15 cellular contexts compared by ENCODE assay signal in genomic region chr17:27321372-27321771, GRCh38.
"Had no signal": no experiment of that assay in that cellular context is flagged by ENCODE, and none has a peak within 500 bp of the region (broad histone marks: within the 10 kb centered on the region; RNA-seq: fewer than 3 reads in every experiment).

No MANE protein-coding gene starts in this region.

- H3K4me3 ChIP-seq: suprapubic skin, upper lobe of left lung had no signal

- H3K9me3 Mint-ChIP-seq: activated naive CD4-positive, alpha-beta T cell treated with anti-CD3 and anti-CD28 coated beads, Interleukin-2, amount 50 U/mL, for 72 hours; activated T-helper 17 cell treated with anti-CD3 and anti-CD28 coated beads, Interleukin-2, amount 50 U/mL, for 72 hours; brain; memory B cell; nephron had no signal

- DNase-seq: activated CD4-positive, alpha-beta T cell treated with anti-CD3 and anti-CD28 coated beads for 36 hours; activated T-cell treated with anti-CD3 and anti-CD28 coated beads for 4 hours; amygdala; foreskin keratinocyte; occipital lobe; stimulated activated CD4-positive, alpha-beta T cell treated with anti-CD3 and anti-CD28 coated beads, Interleukin-12 subunit alpha, Interleukin-12 subunit beta, amount 100 ng/mL, for 4 hours; stimulated activated naive CD4-positive, alpha-beta T cell; T-helper 9 cell; upper lobe of left lung had no signal

- H3K4me3 Mint-ChIP-seq: activated CD4-positive, alpha-beta T cell treated with anti-CD3 and anti-CD28 coated beads for 36 hours; activated T-helper 17 cell treated with anti-CD3 and anti-CD28 coated beads, Interleukin-2, amount 50 U/mL, for 72 hours; brain; memory B cell; nephron had no signal

- H3K27me3 Mint-ChIP-seq: activated CD4-positive, alpha-beta T cell treated with anti-CD3 and anti-CD28 coated beads for 36 hours; activated T-helper 17 cell treated with anti-CD3 and anti-CD28 coated beads, Interleukin-2, amount 50 U/mL, for 72 hours; brain had no signal

- H3K27ac Mint-ChIP-seq: activated CD4-positive, alpha-beta T cell treated with anti-CD3 and anti-CD28 coated beads for 36 hours; activated naive CD4-positive, alpha-beta T cell treated with anti-CD3 and anti-CD28 coated beads, Interleukin-2, amount 50 U/mL, for 72 hours; memory B cell had no signal

- H3K9me3 ChIP-seq: suprapubic skin, upper lobe of left lung had no signal

- H3K27ac ChIP-seq: foreskin keratinocyte, suprapubic skin had no signal

- H3K4me1 Mint-ChIP-seq: activated CD4-positive, alpha-beta T cell treated with anti-CD3 and anti-CD28 coated beads for 36 hours; memory B cell had no signal

- H3K27me3 ChIP-seq: foreskin keratinocyte, suprapubic skin, upper lobe of left lung had no signal

- H3K4me1 ChIP-seq: foreskin keratinocyte had no signal

- ATAC-seq: activated CD4-positive, alpha-beta T cell treated with anti-CD3 and anti-CD28 coated beads for 36 hours; activated naive CD4-positive, alpha-beta T cell treated with anti-CD3 and anti-CD28 coated beads, Interleukin-2, amount 50 U/mL, for 72 hours; activated T-helper 17 cell treated with anti-CD3 and anti-CD28 coated beads, Interleukin-2, amount 50 U/mL, for 72 hours; foreskin keratinocyte had no signal
